Comparison of ENCODE assay signal across 10 cellular contexts in the genomic region with DNA sequence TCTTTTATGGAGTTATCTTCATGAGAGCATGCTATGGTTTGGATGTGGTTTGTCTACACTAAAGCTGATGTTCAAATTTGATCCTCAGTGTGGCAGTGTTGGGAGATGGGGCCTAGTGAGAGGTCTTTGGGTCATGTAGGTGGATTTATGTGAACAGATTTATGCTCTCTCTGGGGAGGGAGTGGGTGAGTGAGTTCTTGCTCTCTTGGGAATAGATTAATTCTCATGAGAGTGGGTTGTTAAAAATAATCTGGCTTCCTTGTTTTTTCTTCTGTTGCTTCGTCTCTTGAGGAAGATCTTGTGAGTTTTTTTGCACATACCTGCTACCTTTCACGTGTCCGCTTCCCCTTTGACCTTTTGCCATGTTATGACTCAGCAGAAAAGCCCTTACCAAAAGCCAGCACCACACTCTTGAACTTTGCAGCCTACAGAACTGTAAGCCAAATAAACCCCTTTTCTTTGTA. TPM values are rescaled to one million over a fixed set of nuclear protein-coding genes. Genes with fewer than 3 reads are reported as not detected.
A peak's percentile ranks its signal among the peaks of the same experiment; 100 is the strongest.
DNase-seq lines count a peak whose midpoint lies in the region; ATAC-seq, FAIRE-seq and TF ChIP-seq lines count a peak whose summit lies in the region.
"Had no signal": no experiment of that assay in that cellular context is flagged by ENCODE, and none has a peak within 500 bp of the region (broad histone marks: within the 10 kb centered on the region; RNA-seq: fewer than 3 reads in every experiment).

No MANE protein-coding gene starts in this region.

- H3K23ac ChIP-seq in mesenchymal stem cell (ENCODE audit: low read length in 2 of 2): no peak overlapping the region

- no peaks in the 10 kb centered on the region for H3K27me3 Mint-ChIP-seq in activated CD4-positive, alpha-beta memory T cell treated with anti-CD3 and anti-CD28 coated beads, Interleukin-2, amount 10 ng/mL, durations not matched to agents 7 days and 5 days

- CTCF ChIA-PET in activated CD4-positive, alpha-beta memory T cell treated with anti-CD3 and anti-CD28 coated beads, Interleukin-2, amount 10 ng/mL, durations not matched to agents 7 days and 5 days (lab: Charles Lee): no interaction called here

- H3K18ac ChIP-seq in mesenchymal stem cell (ENCODE audit: low read depth in 1 of 2, low read length in 2 of 2): no peak overlapping the region

- H3K4ac ChIP-seq in mesenchymal stem cell (ENCODE audit: low read depth in 1 of 2, low read length in 2 of 2): no peak overlapping the region

- no peak overlapping the region for H3K27ac Mint-ChIP-seq in activated CD4-positive, alpha-beta memory T cell treated with anti-CD3 and anti-CD28 coated beads, Interleukin-2, amount 10 ng/mL, durations not matched to agents 7 days and 5 days

- peaks cover 4% of the 10 kb centered on the region for H3K9me3 Mint-ChIP-seq in activated CD4-positive, alpha-beta memory T cell treated with anti-CD3 and anti-CD28 coated beads, Interleukin-2, amount 10 ng/mL, durations not matched to agents 7 days and 5 days

- H3K4me3 Mint-ChIP-seq in activated CD4-positive, alpha-beta memory T cell treated with anti-CD3 and anti-CD28 coated beads, Interleukin-2, amount 10 ng/mL, durations not matched to agents 7 days and 5 days: no peak overlapping the region

- no peak overlapping the region for H4K8ac ChIP-seq in mesenchymal stem cell (ENCODE audit: low read length)

- peak; percentile 75 for FAIRE-seq in D721Med (lab: Jason Lieb, UNC)

- no peak overlapping the region for H2AK5ac ChIP-seq in mesenchymal stem cell (ENCODE audit: low read length, severe bottlenecking)

- peaks cover 17% of the 10 kb centered on the region for H3K79me1 ChIP-seq in mesenchymal stem cell (replicated peaks; ENCODE audit: low read length, poor library complexity, severe bottlenecking)

- DNase-seq in D721Med (ENCODE audit: insufficient read length, low spot score) (no peak), epithelial cell of esophagus (ENCODE audit: low read depth) (peak; percentile 19), AG20443 (ENCODE audit: low spot score) (no peak), mesenchymal stem cell (no peak), midbrain (lab: John Stamatoyannopoulos, UW) (no peak)
- no peak for DNase-seq in activated CD4-positive, alpha-beta memory T cell treated with anti-CD3 and anti-CD28 coated beads, Interleukin-2, amount 10 ng/mL, durations not matched to agents 7 days and 5 days
- DNase-seq: Kasumi-1, spleen had no signal

- WGBS in mesenchymal stem cell: 71% methylated on average over 3 of the region's 3 CpGs

- H3K9me3 ChIP-seq in mesenchymal stem cell (ENCODE audit: control insufficient read depth, low read length): no peaks in the 10 kb centered on the region
- H3K9me3 ChIP-seq: spleen had no signal

- H3K36me3 Mint-ChIP-seq in activated CD4-positive, alpha-beta memory T cell treated with anti-CD3 and anti-CD28 coated beads, Interleukin-2, amount 10 ng/mL, durations not matched to agents 7 days and 5 days (ENCODE audit: low read depth): peaks cover 9% of the 10 kb centered on the region

- H3K9ac ChIP-seq in mesenchymal stem cell (ENCODE audit: low read length): no peak overlapping the region

- H3K14ac ChIP-seq in mesenchymal stem cell (ENCODE audit: low read length in 2 of 2): no peak overlapping the region

- no peak overlapping the region for H3K4me2 ChIP-seq in mesenchymal stem cell (ENCODE audit: low read length, poor library complexity, severe bottlenecking)

- no peak overlapping the region for H3K27ac ChIP-seq in mesenchymal stem cell (ENCODE audit: low read length, poor library complexity, severe bottlenecking)
- H3K27ac ChIP-seq: spleen had no signal

- no peaks in the 10 kb centered on the region for H3K27me3 ChIP-seq in mesenchymal stem cell (ENCODE audit: control insufficient read depth in 1 of 2, insufficient read depth in 1 of 2, low read length in 2 of 2)
- H3K27me3 ChIP-seq: spleen had no signal

- H4K91ac ChIP-seq in mesenchymal stem cell (ENCODE audit: low read length): no peak overlapping the region

- no peak overlapping the region for H2BK120ac ChIP-seq in mesenchymal stem cell (ENCODE audit: low read depth, low read length)

- TF ChIP-seq CTCF in D721Med (IDR thresholded peaks at IDR 0.05; ENCODE audit: insufficient read depth, missing control alignments) (peak; percentile 5), epithelial cell of esophagus (IDR thresholded peaks at IDR 0.05; ENCODE audit: insufficient read depth, low read depth, low read length, missing control alignments) (peak; percentile 22)

- no peak overlapping the region for H2AFZ ChIP-seq in mesenchymal stem cell (ENCODE audit: low read depth, low read length)

- POLR2A ChIA-PET in activated CD4-positive, alpha-beta memory T cell treated with anti-CD3 and anti-CD28 coated beads, Interleukin-2, amount 10 ng/mL, durations not matched to agents 7 days and 5 days (lab: Charles Lee): no interaction called here

- peaks cover 7% of the 10 kb centered on the region for H3K4me1 ChIP-seq in mesenchymal stem cell (ENCODE audit: control insufficient read depth, insufficient read depth, low read depth, low read length)

- H3K36me3 ChIP-seq in mesenchymal stem cell (ENCODE audit: control insufficient read depth in 1 of 2, insufficient read depth in 2 of 2, low read depth in 1 of 2, low read length in 2 of 2): peaks cover 0 to 2% of the 10 kb centered on the region in 2 experiments
- H3K36me3 ChIP-seq: spleen had no signal

- no peak overlapping the region for H2BK15ac ChIP-seq in mesenchymal stem cell (ENCODE audit: low read depth, poor library complexity, severe bottlenecking)

- no peak overlapping the region for H2BK12ac ChIP-seq in mesenchymal stem cell (ENCODE audit: low read length in 2 of 2)

- H2BK5ac ChIP-seq in mesenchymal stem cell (ENCODE audit: low read depth, low read length, poor library complexity, severe bottlenecking): no peak overlapping the region

- H3K4me1 Mint-ChIP-seq in activated CD4-positive, alpha-beta memory T cell treated with anti-CD3 and anti-CD28 coated beads, Interleukin-2, amount 10 ng/mL, durations not matched to agents 7 days and 5 days: peaks cover 2% of the 10 kb centered on the region

- ATAC-seq in GM21367 (IDR thresholded peaks at IDR 0.05; ENCODE audit: unreplicated experiment): peak; percentile 65
- ATAC-seq in HG03565 (IDR thresholded peaks at IDR 0.05; ENCODE audit: unreplicated experiment): peak; percentile 59

- H3K4me3 ChIP-seq in epithelial cell of esophagus (ENCODE audit: low read length): no peak overlapping the region
- H3K4me3 ChIP-seq in mesenchymal stem cell (ENCODE audit: insufficient read depth in 1 of 2, low read depth in 1 of 2, low read length in 2 of 2): no peak overlapping the region
- H3K4me3 ChIP-seq: spleen had no signal

RNA-seq across cellular contexts. Expression of a gene that starts 20.5 kb away (rescaled TPM):
- 10 to 100 TPM; 21.3 to 24.4 TPM for total RNA-seq in activated CD4-positive, alpha-beta memory T cell treated with anti-CD3 and anti-CD28 coated beads, Interleukin-2, amount 10 ng/mL, durations not matched to agents 7 days and 5 days
- polyA plus RNA-seq in mesenchymal stem cell (2013, experiment 1 of 2): 13.8 TPM
- 14.0 TPM for polyA plus RNA-seq in mesenchymal stem cell (2013, experiment 2 of 2)

RNA-seq across cellular contexts. Expression of a gene that starts 49.4 kb away (rescaled TPM):
- total RNA-seq in activated CD4-positive, alpha-beta memory T cell treated with anti-CD3 and anti-CD28 coated beads, Interleukin-2, amount 10 ng/mL, durations not matched to agents 7 days and 5 days: 10 to 100 TPM; 75.5 to 79.8 TPM
- 205 TPM for polyA plus RNA-seq in mesenchymal stem cell (2013, experiment 1 of 2)
- polyA plus RNA-seq in mesenchymal stem cell (2013, experiment 2 of 2): 207 TPM
